In the genomic region with DNA sequence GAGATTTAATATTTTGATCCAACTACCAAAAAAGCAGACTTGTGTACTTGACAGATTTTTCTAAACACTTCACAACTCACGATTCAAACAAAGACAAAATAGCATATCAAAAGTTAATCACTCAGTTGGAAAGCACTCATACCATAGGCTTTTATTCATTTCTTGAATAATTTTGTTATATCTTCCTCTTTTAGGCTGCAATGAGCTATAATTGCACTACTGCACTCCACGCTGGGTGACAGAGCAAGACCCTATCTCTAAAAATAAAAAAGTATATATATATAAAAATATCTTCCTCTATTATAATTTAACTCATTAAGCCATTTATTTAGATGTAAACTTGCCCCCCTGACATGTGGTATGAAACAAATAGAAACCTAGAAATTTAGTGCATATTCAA, we compare ENCODE assay signal across 32 cellular contexts.
"Had no signal": no experiment of that assay in that cellular context is flagged by ENCODE, and none has a peak within 500 bp of the region (broad histone marks: within the 10 kb centered on the region; RNA-seq: fewer than 3 reads in every experiment).

No MANE protein-coding gene starts in this region.

- H3K4me3 ChIP-seq: adrenal gland, breast epithelium, esophagus muscularis mucosa, gastrocnemius medialis, heart left ventricle had no signal

- H3K9me3 ChIP-seq: adrenal gland, breast epithelium, esophagus muscularis mucosa, gastrocnemius medialis, heart left ventricle had no signal

- H3K4me1 Mint-ChIP-seq: brain; central memory CD8-positive, alpha-beta T cell had no signal

- H3K4me1 ChIP-seq: adrenal gland, breast epithelium, esophagus muscularis mucosa, foreskin keratinocyte, gastrocnemius medialis, heart left ventricle had no signal

- H3K4me3 Mint-ChIP-seq: activated CD8-positive, alpha-beta T cell treated with anti-CD3 and anti-CD28 coated beads for 36 hours; activated naive CD4-positive, alpha-beta T cell treated with anti-CD3 and anti-CD28 coated beads for 36 hours; activated naive CD4-positive, alpha-beta T cell treated with anti-CD3 and anti-CD28 coated beads, Interleukin-2, amount 50 U/mL, for 24 hours; activated naive CD8-positive, alpha-beta T cell treated with anti-CD3 and anti-CD28 coated beads for 36 hours; activated naive CD8-positive, alpha-beta T cell treated with anti-CD3 and anti-CD28 coated beads, Interleukin-2, amount 50 U/mL, for 24 hours; activated T-cell treated with anti-CD3 and anti-CD28 coated beads, Interleukin-2, amount 50 U/mL, for 4 hours; activated T-helper 17 cell treated with anti-CD3 and anti-CD28 coated beads, Interleukin-2, amount 50 U/mL, for 72 hours; brain; central memory CD8-positive, alpha-beta T cell; effector memory CD8-positive, alpha-beta T cell; T-helper 17 cell; T-helper 2 cell treated with Interferon-gamma antibody and Interleukin-4, amounts not matched to agents 5 μg/mL and 100 μg/mL, for 36 hours had no signal

- H3K27me3 Mint-ChIP-seq: activated CD8-positive, alpha-beta T cell treated with anti-CD3 and anti-CD28 coated beads for 36 hours; activated naive CD4-positive, alpha-beta T cell treated with anti-CD3 and anti-CD28 coated beads, Interleukin-2, amount 50 U/mL, for 24 hours; activated naive CD8-positive, alpha-beta T cell treated with anti-CD3 and anti-CD28 coated beads for 36 hours; activated naive CD8-positive, alpha-beta T cell treated with anti-CD3 and anti-CD28 coated beads, Interleukin-2, amount 50 U/mL, for 24 hours; activated T-helper 17 cell treated with anti-CD3 and anti-CD28 coated beads, Interleukin-2, amount 50 U/mL, for 72 hours; brain; central memory CD8-positive, alpha-beta T cell; effector memory CD8-positive, alpha-beta T cell; T-helper 17 cell had no signal

- H3K9me3 Mint-ChIP-seq: activated CD8-positive, alpha-beta T cell treated with anti-CD3 and anti-CD28 coated beads for 36 hours; activated naive CD4-positive, alpha-beta T cell treated with anti-CD3 and anti-CD28 coated beads for 36 hours; activated naive CD8-positive, alpha-beta T cell treated with anti-CD3 and anti-CD28 coated beads, Interleukin-2, amount 50 U/mL, for 24 hours; activated T-helper 17 cell treated with anti-CD3 and anti-CD28 coated beads, Interleukin-2, amount 50 U/mL, for 72 hours; brain; central memory CD8-positive, alpha-beta T cell; effector memory CD8-positive, alpha-beta T cell; T-helper 2 cell treated with Interferon-gamma antibody and Interleukin-4, amounts not matched to agents 5 μg/mL and 100 μg/mL, for 36 hours had no signal

- DNase-seq: activated CD4-positive, alpha-beta T cell treated with anti-CD3 and anti-CD28 coated beads for 48 hours; activated CD4-positive, alpha-beta T cell treated with anti-CD3 and anti-CD28 coated beads, Interleukin-2, amount 50 U/mL, for 1 hour; activated CD4-positive, alpha-beta T cell treated with anti-CD3 and anti-CD28 coated beads, Interleukin-2, amount 50 U/mL, for 48 hours; activated CD8-positive, alpha-beta memory T cell treated with anti-CD3 and anti-CD28 coated beads for 24 hours; activated CD8-positive, alpha-beta T cell treated with anti-CD3 and anti-CD28 coated beads for 36 hours; activated effector memory CD4-positive, alpha-beta T cell treated with anti-CD3 and anti-CD28 coated beads, Interleukin-2, amount 50 U/mL, for 16 hours; activated naive CD4-positive, alpha-beta T cell treated with anti-CD3 and anti-CD28 coated beads for 36 hours; activated naive CD8-positive, alpha-beta T cell treated with anti-CD3 and anti-CD28 coated beads for 36 hours; activated naive CD8-positive, alpha-beta T cell treated with anti-CD3 and anti-CD28 coated beads, Interleukin-2, amount 50 U/mL, for 24 hours; activated T-cell treated with anti-CD3 and anti-CD28 coated beads, Interleukin-2, amount 50 U/mL, for 4 hours; adrenal gland; amygdala; aorta; cortex of kidney; dermis blood vessel endothelial cell; effector CD4-positive, alpha-beta T cell; effector memory CD8-positive, alpha-beta T cell; erythroblast; foreskin keratinocyte; gastrocnemius medialis; glutamatergic neuron; heart left ventricle; T-helper 1 cell; T-helper 17 cell; T1000 had no signal

- ATAC-seq: activated CD8-positive, alpha-beta T cell treated with anti-CD3 and anti-CD28 coated beads for 36 hours; activated naive CD8-positive, alpha-beta T cell treated with anti-CD3 and anti-CD28 coated beads, Interleukin-2, amount 50 U/mL, for 24 hours; activated T-cell treated with anti-CD3 and anti-CD28 coated beads, Interleukin-2, amount 50 U/mL, for 4 hours; activated T-helper 17 cell treated with anti-CD3 and anti-CD28 coated beads, Interleukin-2, amount 50 U/mL, for 72 hours; effector memory CD8-positive, alpha-beta T cell; foreskin keratinocyte; gastrocnemius medialis; heart left ventricle; T-helper 17 cell had no signal

- H3K27me3 ChIP-seq: adrenal gland, breast epithelium, esophagus muscularis mucosa, foreskin keratinocyte, gastrocnemius medialis, heart left ventricle had no signal

- H3K27ac ChIP-seq: adrenal gland, breast epithelium, esophagus muscularis mucosa, foreskin keratinocyte, gastrocnemius medialis, heart left ventricle had no signal

- H3K27ac Mint-ChIP-seq: activated CD8-positive, alpha-beta T cell treated with anti-CD3 and anti-CD28 coated beads for 36 hours; activated naive CD4-positive, alpha-beta T cell treated with anti-CD3 and anti-CD28 coated beads for 36 hours; activated naive CD4-positive, alpha-beta T cell treated with anti-CD3 and anti-CD28 coated beads, Interleukin-2, amount 50 U/mL, for 24 hours; activated naive CD8-positive, alpha-beta T cell treated with anti-CD3 and anti-CD28 coated beads for 36 hours; activated naive CD8-positive, alpha-beta T cell treated with anti-CD3 and anti-CD28 coated beads, Interleukin-2, amount 50 U/mL, for 24 hours; activated T-helper 17 cell treated with anti-CD3 and anti-CD28 coated beads, Interleukin-2, amount 50 U/mL, for 72 hours; brain; T-helper 17 cell; T-helper 2 cell treated with Interferon-gamma antibody and Interleukin-4, amounts not matched to agents 5 μg/mL and 100 μg/mL, for 36 hours had no signal
